In genomic region chr14:69943084-69943797, GRCh38 we compare ENCODE assay signal across 30 cellular contexts.
DNase-seq lines count a peak whose midpoint lies in the region; ATAC-seq, FAIRE-seq and TF ChIP-seq lines count a peak whose summit lies in the region.
"Had no signal": no experiment of that assay in that cellular context is flagged by ENCODE, and none has a peak within 500 bp of the region (broad histone marks: within the 10 kb centered on the region; RNA-seq: fewer than 3 reads in every experiment).

No MANE protein-coding gene starts in this region.

- H3K4me3 Mint-ChIP-seq in nephron progenitor cell (peak overlapping the region; percentile 15), T-helper 17 cell (no peak overlapping the region)
- no peak overlapping the region for H3K4me3 Mint-ChIP-seq in activated naive CD8-positive, alpha-beta T cell treated with anti-CD3 and anti-CD28 coated beads, Interleukin-2, amount 50 U/mL, for 24 hours
- H3K4me3 Mint-ChIP-seq: activated T-cell treated with anti-CD3 and anti-CD28 coated beads, Interleukin-2, amount 50 U/mL, for 72 hours; B cell; CD8-positive, alpha-beta T cell; stimulated activated naive CD8-positive, alpha-beta T cell treated with anti-CD3 and anti-CD28 coated beads, Interleukin-15, Interleukin-2, amounts not matched to agents 100 ng/mL and 50 ng/mL, for 24 hours had no signal

- no peak overlapping the region for H4K5ac ChIP-seq in IMR-90 (ENCODE audit: low read depth, low read length)

- 70% methylated on average over 12 of the region's 12 CpGs for WGBS in A549 (ENCODE audit: missing lambda C conversion rate)
- no CpG with 5 or more reads among the region's 12 CpGs for whole genome bisulfite sequencing in IMR-90 (ENCODE audit: extremely low coverage in 2 of 2, insufficient read length in 1 of 2), 2 experiments
- 42 to 52% methylated on average over 10 to 11 of the region's 12 CpGs for WGBS in gastroesophageal sphincter (ENCODE audit: low coverage in 1 of 2), 2 donors

- no peak overlapping the region for H3K18ac ChIP-seq in IMR-90 (ENCODE audit: low read depth, low read length)

- TF ChIP-seq EP300 in A549 (IDR thresholded peaks at IDR 0.05) (no peak), gastroesophageal sphincter (IDR thresholded peaks at IDR 0.05) (no peak)

- H3K4me3 ChIP-seq in A549 (no peak overlapping the region), IMR-90 (ENCODE audit: insufficient read depth, low read depth, low read length) (no peak overlapping the region), colonic mucosa (no peak overlapping the region), gastroesophageal sphincter (no peak overlapping the region)
- H3K4me3 ChIP-seq: adrenal gland, lower lobe of right lung, tibial artery had no signal

- DNase-seq in A549 (ENCODE audit: low read depth in 1 of 2, low spot score in 1 of 2) (no peak), IMR-90 (peak; percentile 20), colonic mucosa (peak; percentile 41), nephron progenitor cell (peak; percentile 29), T-helper 17 cell (no peak)
- no peak for DNase-seq in activated naive CD8-positive, alpha-beta T cell treated with anti-CD3 and anti-CD28 coated beads, Interleukin-2, amount 50 U/mL, for 24 hours
- DNase-seq: activated CD4-positive, alpha-beta T cell treated with anti-CD3 and anti-CD28 coated beads, Interleukin-2, amount 50 U/mL, for 4 hours; activated CD4-positive, CD25-positive, alpha-beta regulatory T cell; activated naive CD4-positive, alpha-beta T cell treated with Interleukin-2 at 50 U/mL for 16 hours; activated T-cell treated with anti-CD3 and anti-CD28 coated beads, Interleukin-2, amount 50 U/mL, for 72 hours; brain microvascular endothelial cell; CD8-positive, alpha-beta T cell; DMS153; effector CD8-positive, alpha-beta T cell; GDM1; glutamatergic neuron; lower lobe of right lung; NCI-H187; NCI-H2171 treated with DMSO at 0.1 percent for 48 hours; NCI-H510A treated with DMSO at 0.1 percent for 48 hours; tibial artery had no signal

- no peak overlapping the region for H4K8ac ChIP-seq in IMR-90 (ENCODE audit: low read depth in 2 of 2, low read length in 2 of 2)

- no peak overlapping the region for H2AK5ac ChIP-seq in IMR-90 (ENCODE audit: low read depth, low read length)

- H3K79me1 ChIP-seq in IMR-90 (ENCODE audit: low read depth in 1 of 2, low read length in 2 of 2) = 0 out of 4 replicates have a peak, but pooled peaks cover 0 to 5% of the 10 kb centered on the region in 2 experiments

- H3K4me1 Mint-ChIP-seq in nephron progenitor cell (peaks cover 68% of the 10 kb centered on the region), T-helper 17 cell (no peaks in the 10 kb centered on the region)
- no peaks in the 10 kb centered on the region for H3K4me1 Mint-ChIP-seq in activated naive CD8-positive, alpha-beta T cell treated with anti-CD3 and anti-CD28 coated beads, Interleukin-2, amount 50 U/mL, for 24 hours
- H3K4me1 Mint-ChIP-seq: B cell had no signal

- intact Hi-C loops in IMR-90 (cut with micrococcal nuclease) = no loop called here
- intact Hi-C loops in colonic mucosa (cut with DNase I) = no loop called here

- no peak for TF ChIP-seq RAD21 in A549 (conservative IDR thresholded peaks at IDR 0.05 in 1 of 2, IDR thresholded peaks at IDR 0.05 in 1 of 2)
- TF ChIP-seq RAD21 in IMR-90 (IDR thresholded peaks at IDR 0.05; ENCODE audit: low read length) = no peak

- H4K91ac ChIP-seq in IMR-90 (ENCODE audit: insufficient read depth, low read depth, low read length) = no peak overlapping the region

- TF ChIP-seq POLR2A in A549 (IDR thresholded peaks at IDR 0.05; ENCODE audit: low read length) (no peak), IMR-90 (IDR thresholded peaks at IDR 0.05; ENCODE audit: low read depth, low read length) (no peak), gastroesophageal sphincter (IDR thresholded peaks at IDR 0.05) (no peak)

- no peaks in the 10 kb centered on the region; the same call in 1 of the 2 replicates for H4K20me1 ChIP-seq in IMR-90 (ENCODE audit: insufficient read depth, low read length)

- H3K27me3 Mint-ChIP-seq in nephron progenitor cell (ENCODE audit: low read depth, poor library complexity) (peaks cover 6% of the 10 kb centered on the region), T-helper 17 cell (peaks cover 42% of the 10 kb centered on the region)
- H3K27me3 Mint-ChIP-seq in activated naive CD8-positive, alpha-beta T cell treated with anti-CD3 and anti-CD28 coated beads, Interleukin-2, amount 50 U/mL, for 24 hours = peaks cover 26% of the 10 kb centered on the region

- H3K36me3 Mint-ChIP-seq in nephron progenitor cell (ENCODE audit: low read depth) (peaks cover 43% of the 10 kb centered on the region), T-helper 17 cell (ENCODE audit: low read depth) (no peaks in the 10 kb centered on the region)
- H3K36me3 Mint-ChIP-seq in activated naive CD8-positive, alpha-beta T cell treated with anti-CD3 and anti-CD28 coated beads, Interleukin-2, amount 50 U/mL, for 24 hours (ENCODE audit: low read depth) = no peaks in the 10 kb centered on the region
- H3K36me3 Mint-ChIP-seq: CD8-positive, alpha-beta T cell had no signal

- H3K9ac ChIP-seq in IMR-90 (ENCODE audit: low read depth, low read length) (no peak overlapping the region), colonic mucosa (ENCODE audit: low read depth in 2 of 2, low read length in 2 of 2) (no peak overlapping the region)

- H2BK15ac ChIP-seq in IMR-90 (ENCODE audit: low read depth, low read length) = no peak overlapping the region

- dilution Hi-C loops in IMR-90 (cut with HindIII; ENCODE audit: low sequenced_read_pairs, unreplicated experiment) = no loop called here

- TF ChIP-seq CTCF in A549 (IDR thresholded peaks at IDR 0.05) (no peak), IMR-90 (conservative IDR thresholded peaks at IDR 0.05; ENCODE audit: low read depth, low read length) (no peak), colonic mucosa (IDR thresholded peaks at IDR 0.05) (no peak), nephron progenitor cell (IDR thresholded peaks at IDR 0.05) (no peak), gastroesophageal sphincter (IDR thresholded peaks at IDR 0.05) (no peak)

- FAIRE-seq in A549 (lab: Jason Lieb, UNC) = no peak
- FAIRE-seq: keratinocyte had no signal

- H3K27me3 ChIP-seq in IMR-90 (ENCODE audit: control insufficient read depth, insufficient read depth, low read length) (no peaks in the 10 kb centered on the region; the same call in 1 of the 2 replicates), colonic mucosa (no peaks in the 10 kb centered on the region), gastroesophageal sphincter (peaks cover 40% of the 10 kb centered on the region)
- H3K27me3 ChIP-seq: adrenal gland, brain microvascular endothelial cell, tibial artery had no signal

- no peak for ATAC-seq in A549
- ATAC-seq in IMR-90 (ENCODE audit: low read depth) = no peak
- no peak for ATAC-seq in gastroesophageal sphincter
- ATAC-seq in HG03108 (IDR thresholded peaks at IDR 0.05; ENCODE audit: unreplicated experiment) = no peak
- no peak for ATAC-seq in activated naive CD8-positive, alpha-beta T cell treated with anti-CD3 and anti-CD28 coated beads, Interleukin-2, amount 50 U/mL, for 24 hours
- ATAC-seq in T-helper 17 cell = no peak
- ATAC-seq: activated T-cell treated with anti-CD3 and anti-CD28 coated beads, Interleukin-2, amount 50 U/mL, for 72 hours; CD8-positive, alpha-beta T cell; HCT116; lower lobe of right lung; Panc1 had no signal

- CTCF ChIA-PET in A549 (lab: Yijun Ruan, JAX) (no interaction called here), IMR-90 (lab: Yijun Ruan, JAX) (interaction anchor here (0.7 kb wide), 1 partner anchor 70 kb away, joined by 4 read pairs; no protein-coding TSS in a partner anchor)

- peaks cover 24% of the 10 kb centered on the region for H3K4me1 ChIP-seq in A549
- H3K4me1 ChIP-seq in IMR-90 (ENCODE audit: control insufficient read depth, insufficient read depth, low read length) = no peaks in the 10 kb centered on the region
- H3K4me1 ChIP-seq in colonic mucosa = peaks cover 4% of the 10 kb centered on the region
- no peaks in the 10 kb centered on the region for H3K4me1 ChIP-seq in gastroesophageal sphincter
- H3K4me1 ChIP-seq: adrenal gland, lower lobe of right lung, tibial artery had no signal

- H3K9me3 Mint-ChIP-seq in nephron progenitor cell = peaks cover 31% of the 10 kb centered on the region
- peaks cover 19% of the 10 kb centered on the region for H3K9me3 Mint-ChIP-seq in activated naive CD8-positive, alpha-beta T cell treated with anti-CD3 and anti-CD28 coated beads, Interleukin-2, amount 50 U/mL, for 24 hours

- H3K9me3 ChIP-seq in A549 (peaks cover 25% of the 10 kb centered on the region), IMR-90 (ENCODE audit: control insufficient read depth, insufficient read depth, low read length) (peaks cover 2% of the 10 kb centered on the region), colonic mucosa (no peaks in the 10 kb centered on the region), gastroesophageal sphincter (peaks cover 0 to 33% (median 0%) of the 10 kb centered on the region in 3 donors), T-helper 17 cell (ENCODE audit: control insufficient read depth, low read length, poor library complexity, severe bottlenecking) (peaks cover 3% of the 10 kb centered on the region)

- H3K4me2 ChIP-seq in A549 (peak overlapping the region; percentile 46; the same call in 2 of the 3 replicates), IMR-90 (ENCODE audit: low read depth, low read length) (no peak overlapping the region)

- H2BK120ac ChIP-seq in IMR-90 (ENCODE audit: low read depth, low read length) = no peak overlapping the region

- H2AFZ ChIP-seq in IMR-90 (replicated peaks; ENCODE audit: low read length, poor library complexity) = no peak overlapping the region

- H3K9me1 ChIP-seq in IMR-90 (ENCODE audit: insufficient read depth, low read length) = no peaks in the 10 kb centered on the region

- H3K36me3 ChIP-seq in IMR-90 (ENCODE audit: control insufficient read depth, insufficient read depth, low read length) = no peaks in the 10 kb centered on the region
- H3K36me3 ChIP-seq in colonic mucosa = no peaks in the 10 kb centered on the region
- no peaks in the 10 kb centered on the region for H3K36me3 ChIP-seq in gastroesophageal sphincter
- H3K36me3 ChIP-seq: adrenal gland, brain microvascular endothelial cell, lower lobe of right lung had no signal

- no peak overlapping the region for H3K23ac ChIP-seq in IMR-90 (ENCODE audit: low read depth, low read length)

- no peak overlapping the region for H2BK20ac ChIP-seq in IMR-90 (ENCODE audit: low read depth, low read length)

- no TSS peak for BruUV-seq in IMR-90 (replicated peaks; lab: Mats Ljungman, UMichigan)

- H3K27ac ChIP-seq in A549 (peak overlapping the region in 1 of 2 experiments; percentile 50; a peak in 2 of 6 replicates), IMR-90 (ENCODE audit: insufficient read depth, low read length) (no peak overlapping the region), colonic mucosa (no peak overlapping the region), gastroesophageal sphincter (no peak overlapping the region)
- H3K27ac ChIP-seq: adrenal gland, brain microvascular endothelial cell, epithelial cell of prostate, lower lobe of right lung, tibial artery had no signal

- in situ Hi-C loops in IMR-90 (cut with MboI; ENCODE audit: low sequenced_read_pairs) = no loop called here

- POLR2A ChIA-PET in A549 (lab: Yijun Ruan, JAX) = no interaction called here
- POLR2A ChIA-PET in IMR-90 (lab: Charles Lee; ENCODE audit: unreplicated experiment) = no interaction called here

- H3K27ac Mint-ChIP-seq in nephron progenitor cell (peak overlapping the region; percentile 87), T-helper 17 cell (no peak overlapping the region)
- H3K27ac Mint-ChIP-seq in activated naive CD8-positive, alpha-beta T cell treated with anti-CD3 and anti-CD28 coated beads, Interleukin-2, amount 50 U/mL, for 24 hours = no peak overlapping the region
- H3K27ac Mint-ChIP-seq: activated T-cell treated with anti-CD3 and anti-CD28 coated beads, Interleukin-2, amount 50 U/mL, for 72 hours; B cell; CD8-positive, alpha-beta T cell; stimulated activated naive CD8-positive, alpha-beta T cell treated with anti-CD3 and anti-CD28 coated beads, Interleukin-15, Interleukin-2, amounts not matched to agents 100 ng/mL and 50 ng/mL, for 24 hours had no signal

- no peak overlapping the region for H2BK5ac ChIP-seq in IMR-90 (ENCODE audit: low read depth, low read length, poor library complexity, severe bottlenecking)

- H3K56ac ChIP-seq in IMR-90 (ENCODE audit: extremely low read depth, insufficient read depth, low read length) = no peak overlapping the region

- H3K4ac ChIP-seq in IMR-90 (ENCODE audit: low read depth, low read length) = no peak overlapping the region

- H2AK9ac ChIP-seq in IMR-90 (replicated peaks; ENCODE audit: low read depth, low read length, poor library complexity) = no peak overlapping the region

- H3K14ac ChIP-seq in IMR-90 (replicated peaks; ENCODE audit: low read depth, low read length) = no peak overlapping the region

Comparison
In these comparisons a context has a peak if more than half of its experiments do, and no peak if none do; other contexts are left out.
1. DNase-seq: peak in IMR-90 (single experiment), colonic mucosa (single experiment) and nephron progenitor cell (single experiment); none in A549 (0 of 2), activated naive CD8-positive, alpha-beta T cell treated with anti-CD3 and anti-CD28 coated beads, Interleukin-2, amount 50 U/mL, for 24 hours (single experiment) and T-helper 17 cell (0 of 3).